Comparison of ENCODE assay signal across 22 cellular contexts in genomic region chr10:120838941-120839340, GRCh38.
"Had no signal": no experiment of that assay in that cellular context is flagged by ENCODE, and none has a peak within 500 bp of the region (broad histone marks: within the 10 kb centered on the region; RNA-seq: fewer than 3 reads in every experiment).

No MANE protein-coding gene starts in this region.

- FAIRE-seq: pancreas had no signal

- H3K36me3 ChIP-seq: left ventricle myocardium inferior, pancreas, prostate gland, spleen, tibial nerve, uterus had no signal

- DNase-seq: islet precursor cell; left ventricle myocardium inferior; midbrain; mucosa of descending colon; naive thymus-derived CD4-positive, alpha-beta T cell; nucleus accumbens; pancreas; posterior cingulate gyrus; retina; right cardiac atrium; spleen; stimulated activated CD4-positive, alpha-beta T cell treated with anti-CD3 and anti-CD28 coated beads, Interleukin-4, amount 100 ng/mL, for 24 hours; stimulated activated naive CD4-positive, alpha-beta T cell treated with Interleukin-2 at 50 U/mL for 16 hours; stimulated activated naive CD8-positive, alpha-beta T cell treated with anti-CD3 and anti-CD28 coated beads, Interleukin-15, amount 100 ng/mL, for 72 hours; substantia nigra; uterus had no signal

- ATAC-seq: mucosa of descending colon; naive thymus-derived CD4-positive, alpha-beta T cell; natural killer cell treated with Interleukin-12 subunit alpha and Interleukin-12 subunit beta and Interleukin-15 and Interleukin-18, amount 100 ng/mL, for 72 hours; pancreas; right cardiac atrium; sciatic nerve; stimulated activated effector memory CD8-positive, alpha-beta T cell treated with anti-CD3 and anti-CD28 coated beads, Interleukin-12 subunit alpha, Interleukin-12 subunit beta, amount 100 ng/mL, for 72 hours; stimulated activated naive CD8-positive, alpha-beta T cell treated with anti-CD3 and anti-CD28 coated beads, Interleukin-15, amount 100 ng/mL, for 72 hours had no signal

- H3K27ac ChIP-seq: left ventricle myocardium inferior, pancreas, prostate gland, skin epidermis, spleen, tibial nerve, uterus had no signal

- H3K9me3 ChIP-seq: left ventricle myocardium inferior, mucosa of descending colon, pancreas, prostate gland, spleen, tibial nerve, uterus had no signal

- H3K4me3 ChIP-seq: left ventricle myocardium inferior, mucosa of descending colon, pancreas, prostate gland, skin epidermis, spleen, tibial nerve, uterus had no signal

- H3K27me3 ChIP-seq: spleen, tibial nerve, uterus had no signal

- H3K4me1 ChIP-seq: left ventricle myocardium inferior, pancreas, prostate gland, spleen, tibial nerve, uterus had no signal
